Comparison of ENCODE assay signal across 33 cellular contexts in the genomic region with DNA sequence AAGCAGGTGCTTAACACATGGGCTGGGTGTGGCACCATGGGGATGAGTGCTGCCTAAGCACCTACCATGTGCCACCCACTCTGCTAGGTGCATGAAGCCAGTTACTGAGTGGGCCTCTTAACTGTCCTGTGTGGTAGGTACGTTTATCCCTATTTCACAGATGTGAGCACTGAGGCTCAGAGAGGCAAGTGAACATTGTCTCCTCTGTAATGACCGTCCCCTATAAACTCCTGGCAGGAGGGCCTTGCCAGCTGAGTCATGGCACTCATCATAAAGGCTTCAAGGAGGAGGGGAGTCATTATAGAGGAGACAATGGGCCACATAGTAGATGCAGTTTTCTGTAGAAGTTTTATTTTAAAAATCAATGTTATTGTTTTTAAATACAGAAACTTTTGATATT.
DNase-seq lines count a peak whose midpoint lies in the region; ATAC-seq, FAIRE-seq and TF ChIP-seq lines count a peak whose summit lies in the region.
"Had no signal": no experiment of that assay in that cellular context is flagged by ENCODE, and none has a peak within 500 bp of the region (broad histone marks: within the 10 kb centered on the region; RNA-seq: fewer than 3 reads in every experiment).

No MANE protein-coding gene starts in this region.

- H3K79me1 ChIP-seq in neuronal stem cell (ENCODE audit: low read depth, low read length), result no peaks in the 10 kb centered on the region

- no peak for TF ChIP-seq POLR2A in K562 (conservative IDR thresholded peaks at IDR 0.05)

- no peak for ATAC-seq in CD8-positive, alpha-beta T cell
- ATAC-seq in GM23338 (no peak), K562 (no peak)
- ATAC-seq in stimulated activated naive B cell treated with anti-CD40 and anti-IgM and Interleukin-4, amounts not matched to agents 10 μg/mL and 1 μg/mL and 100 μg/mL, for 72 hours (replicated peaks), result no peak
- ATAC-seq: activated T-helper 17 cell treated with anti-CD3 and anti-CD28 coated beads, Interleukin-2, amount 50 U/mL, for 72 hours; gastrocnemius medialis; left cardiac atrium; Right ventricle myocardium inferior had no signal

- peaks cover 9% of the 10 kb centered on the region for H3K4me1 ChIP-seq in CD8-positive, alpha-beta T cell (ENCODE audit: insufficient read depth, low read length)
- peaks cover 25% of the 10 kb centered on the region for H3K4me1 ChIP-seq in GM23338 (ENCODE audit: insufficient read depth)
- peaks cover 17 to 23% of the 10 kb centered on the region in 2 experiments for H3K4me1 ChIP-seq in K562 (replicated peaks in 1 of 2; ENCODE audit: control insufficient read depth in 2 of 2, insufficient read depth in 2 of 2, low read length in 2 of 2)
- peaks cover 15 to 26% of the 10 kb centered on the region in 2 donors for H3K4me1 ChIP-seq in neuronal stem cell (ENCODE audit: control insufficient read depth in 2 of 2, insufficient read depth in 1 of 2, low read depth in 1 of 2, low read length in 2 of 2)
- H3K4me1 ChIP-seq: breast epithelium, gastrocnemius medialis, vagina had no signal

- no peak overlapping the region for H2BK12ac ChIP-seq in neuronal stem cell (ENCODE audit: low read length)

- BruUV-seq in K562 (replicated peaks; lab: Mats Ljungman, UMichigan), result no TSS peak

- H3K4me2 ChIP-seq in GM23338, result peak overlapping the region; percentile 53
- H3K4me2 ChIP-seq in K562 (ENCODE audit: insufficient read depth, low read length), result no peak overlapping the region
- H3K4me2 ChIP-seq in neuronal stem cell (ENCODE audit: insufficient read depth, low read length, poor library complexity, severe bottlenecking), result no peak overlapping the region
- H3K4me2 ChIP-seq: BLaER1, hepatocyte, KMS-11, PC-9 had no signal

- no peaks in the 10 kb centered on the region; the same call in 1 of the 2 replicates for H3F3A ChIP-seq in GM23338 (replicated peaks; ENCODE audit: low read depth)

- no peak for TF ChIP-seq CTCF in CD8-positive, alpha-beta T cell (IDR thresholded peaks at IDR 0.05)
- no peak for TF ChIP-seq CTCF in GM23338 (conservative IDR thresholded peaks at IDR 0.05; ENCODE audit: low read depth in 2 of 2)
- no peak for TF ChIP-seq CTCF in K562 (IDR thresholded peaks at IDR 0.05 in 2 of 3, conservative IDR thresholded peaks at IDR 0.05 in 1 of 3; ENCODE audit: insufficient read depth in 2 of 3, low read depth in 1 of 3, low read length in 3 of 3)

- H3K23ac ChIP-seq in neuronal stem cell (ENCODE audit: low read depth, low read length, poor library complexity), result no peak overlapping the region

- H2BK5ac ChIP-seq in neuronal stem cell (ENCODE audit: low read length), result no peak overlapping the region

- H3K27ac ChIP-seq in CD8-positive, alpha-beta T cell (ENCODE audit: low read depth, low read length), result no peak overlapping the region
- H3K27ac ChIP-seq in GM23338 (ENCODE audit: low read depth) (no peak overlapping the region), K562 (ENCODE audit: extremely low read depth, low read depth, low read length) (no peak overlapping the region), neuronal stem cell (replicated peaks; ENCODE audit: low read length) (no peak overlapping the region)
- H3K27ac ChIP-seq: BLaER1, breast epithelium, gastrocnemius medialis, hepatocyte, KMS-11, parathyroid adenoma, PC-9, vagina, VCaP had no signal

- H3K36me3 ChIP-seq in CD8-positive, alpha-beta T cell (ENCODE audit: insufficient read depth, low read length), result no peaks in the 10 kb centered on the region
- H3K36me3 ChIP-seq in GM23338 (ENCODE audit: insufficient read depth) (no peaks in the 10 kb centered on the region), K562 (ENCODE audit: control insufficient read depth, insufficient read depth, low read length) (no peaks in the 10 kb centered on the region), neuronal stem cell (replicated peaks in 1 of 2; ENCODE audit: control insufficient read depth in 2 of 2, insufficient read depth in 2 of 2, low read length in 2 of 2) (no peaks in the 10 kb centered on the region)
- H3K36me3 ChIP-seq: BLaER1, breast epithelium, gastrocnemius medialis, vagina had no signal

- WGBS in K562 (ENCODE audit: insufficient coverage, low coverage, missing lambda C conversion rate), result 57% methylated on average over 2 of the region's 2 CpGs
- no CpG with 5 or more reads among the region's 2 CpGs for WGBS in neuronal stem cell (ENCODE audit: extremely low coverage in 2 of 2, insufficient read length in 2 of 2, insufficient replicate concordance in 1 of 2), 2 donors

- CTCF ChIA-PET in CD8-positive, alpha-beta T cell (lab: Charles Lee), result interaction anchor here (1.1 kb wide), 1 partner anchor 23 kb away, joined by 4 read pairs; no protein-coding TSS in a partner anchor
- CTCF ChIA-PET in K562 (lab: Yijun Ruan, JAX; ENCODE audit: low intra/inter-chr PET ratio), result no interaction called here

- no peaks in the 10 kb centered on the region for H3K9me2 ChIP-seq in GM23338 (ENCODE audit: insufficient read depth)

- H3K27ac Mint-ChIP-seq in CD8-positive, alpha-beta T cell, result peak overlapping the region; percentile 86
- H3K27ac Mint-ChIP-seq in GM23338, result no peak overlapping the region; the same call in 1 of the 2 replicates
- H3K27ac Mint-ChIP-seq in immature natural killer cell, result peak overlapping the region in 3 of 6 donors; percentile 48 to 91 (median 84)
- H3K27ac Mint-ChIP-seq in stimulated activated naive B cell treated with anti-CD40 and anti-IgM and Interleukin-4, amounts not matched to agents 10 μg/mL and 1 μg/mL and 100 μg/mL, for 72 hours, result no peak overlapping the region
- H3K27ac Mint-ChIP-seq: activated T-helper 17 cell treated with anti-CD3 and anti-CD28 coated beads, Interleukin-2, amount 50 U/mL, for 72 hours; stimulated activated naive CD8-positive, alpha-beta T cell treated with anti-CD3 and anti-CD28 coated beads, Interleukin-15, amount 100 ng/mL, for 72 hours had no signal

- H3K14ac ChIP-seq in neuronal stem cell (ENCODE audit: low read length), result no peak overlapping the region

- no peaks in the 10 kb centered on the region for H3K9me1 ChIP-seq in K562 (ENCODE audit: control insufficient read depth, insufficient read depth, low read length)

- H3K4ac ChIP-seq in neuronal stem cell (ENCODE audit: low read length), result no peak overlapping the region

- H2BK15ac ChIP-seq in neuronal stem cell (ENCODE audit: low read length), result no peak overlapping the region

- no peak overlapping the region for H2BK120ac ChIP-seq in neuronal stem cell (ENCODE audit: low read depth, low read length)

- H4K91ac ChIP-seq in neuronal stem cell (ENCODE audit: low read depth, low read length, poor library complexity), result no peak overlapping the region

- H3K9ac ChIP-seq in K562 (ENCODE audit: insufficient read depth in 1 of 2, low read depth in 2 of 2, low read length in 2 of 2) (no peak overlapping the region; a peak in 1 of 4 replicates), neuronal stem cell (ENCODE audit: low read depth, low read length, poor library complexity) (no peak overlapping the region)
- H3K9ac ChIP-seq: BLaER1, KMS-11, parathyroid adenoma had no signal

- in situ Hi-C loops in K562 (cut with MboI), result no loop called here

- H4K20me1 ChIP-seq in GM23338 (replicated peaks; ENCODE audit: insufficient read depth) (no peaks in the 10 kb centered on the region), K562 (replicated peaks; ENCODE audit: control insufficient read depth, insufficient read depth, low read length) (no peaks in the 10 kb centered on the region)
- H4K20me1 ChIP-seq: BLaER1 had no signal

- no peak overlapping the region for H3K4me3 Mint-ChIP-seq in CD8-positive, alpha-beta T cell
- H3K4me3 Mint-ChIP-seq in GM23338, result no peak overlapping the region
- H3K4me3 Mint-ChIP-seq in immature natural killer cell, result peak overlapping the region in 1 of 5 donors; percentile 26
- H3K4me3 Mint-ChIP-seq in stimulated activated naive B cell treated with anti-CD40 and anti-IgM and Interleukin-4, amounts not matched to agents 10 μg/mL and 1 μg/mL and 100 μg/mL, for 72 hours, result no peak overlapping the region
- H3K4me3 Mint-ChIP-seq: activated CD4-positive, alpha-beta T cell treated with anti-CD3 and anti-CD28 coated beads for 36 hours; activated T-helper 17 cell treated with anti-CD3 and anti-CD28 coated beads, Interleukin-2, amount 50 U/mL, for 72 hours; nephron progenitor cell; stimulated activated naive CD8-positive, alpha-beta T cell treated with anti-CD3 and anti-CD28 coated beads, Interleukin-15, amount 100 ng/mL, for 72 hours had no signal

- POLR2A ChIA-PET in CD8-positive, alpha-beta T cell (lab: Charles Lee), result no interaction called here
- POLR2A ChIA-PET in K562 (lab: Yijun Ruan, JAX), result interaction anchor here (0.8 to 0.9 kb wide), 2 partner anchors 8 to 11 kb away, joined by 3 read pairs; no protein-coding TSS in a partner anchor

- TF ChIP-seq RAD21 in K562 (CRISPR knock-in tag; conservative IDR thresholded peaks at IDR 0.05 in 1 of 2, IDR thresholded peaks at IDR 0.05 in 1 of 2), result no peak

- intact Hi-C loops in CD8-positive, alpha-beta T cell (cut with DNase I, micrococcal nuclease), result no loop called here
- intact Hi-C loops in K562 (cut with micrococcal nuclease), result no loop called here

- DNase-seq in CD8-positive, alpha-beta T cell, result no peak
- DNase-seq in GM23338 (ENCODE audit: low spot score) (no peak), K562 (ENCODE audit: extremely low read depth in 1 of 4, low spot score in 3 of 4) (no peak), neuronal stem cell (ENCODE audit: low spot score) (no peak), MV-4-11 (lab: John Stamatoyannopoulos, UW) (no peak), immature natural killer cell (no peak)
- DNase-seq in stimulated activated naive B cell treated with anti-CD40 and anti-IgM and Interleukin-4, amounts not matched to agents 10 μg/mL and 1 μg/mL and 100 μg/mL, for 72 hours, result no peak
- DNase-seq: activated CD4-positive, alpha-beta T cell treated with anti-CD3 and anti-CD28 coated beads for 36 hours; Caco-2; DMS53; gastrocnemius medialis; GF-D8; left cardiac atrium; NCI-H1436; NCI-H2081; NCI-H526 treated with DMSO at 0.1 percent for 48 hours; nephron progenitor cell; PC-9; retina; stimulated activated naive CD8-positive, alpha-beta T cell treated with anti-CD3 and anti-CD28 coated beads, Interleukin-15, amount 100 ng/mL, for 72 hours had no signal

- no peaks in the 10 kb centered on the region for H3K27me3 ChIP-seq in CD8-positive, alpha-beta T cell (ENCODE audit: insufficient read depth, low read length)
- H3K27me3 ChIP-seq in GM23338 (ENCODE audit: insufficient read depth) (no peaks in the 10 kb centered on the region), K562 (ENCODE audit: control insufficient read depth in 2 of 2, insufficient read depth in 2 of 2, low read length in 2 of 2) (peaks cover 0 to 9% of the 10 kb centered on the region in 2 experiments; a peak in 2 of 5 replicates), neuronal stem cell (ENCODE audit: control insufficient read depth in 3 of 3, insufficient read depth in 3 of 3, low read depth in 1 of 3, low read length in 3 of 3) (peaks cover 0 to 10% (median 3%) of the 10 kb centered on the region in 3 experiments)
- H3K27me3 ChIP-seq: BLaER1, breast epithelium, gastrocnemius medialis, hepatocyte, vagina had no signal

- no peaks in the 10 kb centered on the region for H3K27me3 Mint-ChIP-seq in CD8-positive, alpha-beta T cell (ENCODE audit: low read depth)
- H3K27me3 Mint-ChIP-seq in GM23338 (ENCODE audit: insufficient read depth, low read depth, poor library complexity) (peaks cover 9% of the 10 kb centered on the region), immature natural killer cell (ENCODE audit: low read depth in 3 of 3) (peaks cover 4 to 8% (median 7%) of the 10 kb centered on the region in 3 donors)
- H3K27me3 Mint-ChIP-seq in stimulated activated naive B cell treated with anti-CD40 and anti-IgM and Interleukin-4, amounts not matched to agents 10 μg/mL and 1 μg/mL and 100 μg/mL, for 72 hours, result peaks cover 14 to 18% of the 10 kb centered on the region in 2 donors

- no peaks in the 10 kb centered on the region for H3K9me3 Mint-ChIP-seq in CD8-positive, alpha-beta T cell
- H3K9me3 Mint-ChIP-seq in GM23338, result no peaks in the 10 kb centered on the region; the same call in 2 of the 3 replicates
- H3K9me3 Mint-ChIP-seq in immature natural killer cell, result no peaks in the 10 kb centered on the region
- H3K9me3 Mint-ChIP-seq in stimulated activated naive B cell treated with anti-CD40 and anti-IgM and Interleukin-4, amounts not matched to agents 10 μg/mL and 1 μg/mL and 100 μg/mL, for 72 hours, result no peaks in the 10 kb centered on the region
- H3K9me3 Mint-ChIP-seq: activated naive CD4-positive, alpha-beta T cell treated with anti-CD3 and anti-CD28 coated beads, Interleukin-2, amount 50 U/mL, for 72 hours; activated T-helper 17 cell treated with anti-CD3 and anti-CD28 coated beads, Interleukin-2, amount 50 U/mL, for 72 hours; nephron progenitor cell; stimulated activated naive CD8-positive, alpha-beta T cell treated with anti-CD3 and anti-CD28 coated beads, Interleukin-15, amount 100 ng/mL, for 72 hours had no signal

- H3K18ac ChIP-seq in neuronal stem cell (ENCODE audit: low read length), result no peak overlapping the region

- H3K79me2 ChIP-seq in GM23338 (replicated peaks; ENCODE audit: insufficient read depth), result no peaks in the 10 kb centered on the region
- H3K79me2 ChIP-seq in K562 (ENCODE audit: control insufficient read depth, insufficient read depth, low read length), result no peaks in the 10 kb centered on the region
- H3K79me2 ChIP-seq: hepatocyte had no signal

- no peak overlapping the region for H4K8ac ChIP-seq in neuronal stem cell (ENCODE audit: low read depth, low read length)

- no peak overlapping the region for H3K4me3 ChIP-seq in CD8-positive, alpha-beta T cell (ENCODE audit: low read depth, low read length)
- no peak overlapping the region for H3K4me3 ChIP-seq in GM23338
- H3K4me3 ChIP-seq in K562, result no peak overlapping the region
- H3K4me3 ChIP-seq in neuronal stem cell (ENCODE audit: low read length in 2 of 2), result no peak overlapping the region
- H3K4me3 ChIP-seq: BLaER1, breast epithelium, gastrocnemius medialis, hepatocyte, lung, PC-9, vagina had no signal

- peaks cover 16% of the 10 kb centered on the region for H3K4me1 Mint-ChIP-seq in CD8-positive, alpha-beta T cell (ENCODE audit: low read depth)
- H3K4me1 Mint-ChIP-seq in GM23338 (peaks cover 37% of the 10 kb centered on the region), immature natural killer cell (peaks cover 0 to 30% of the 10 kb centered on the region in 2 donors)
- peaks cover 6 to 14% of the 10 kb centered on the region in 2 donors for H3K4me1 Mint-ChIP-seq in stimulated activated naive B cell treated with anti-CD40 and anti-IgM and Interleukin-4, amounts not matched to agents 10 μg/mL and 1 μg/mL and 100 μg/mL, for 72 hours
- H3K4me1 Mint-ChIP-seq: activated T-helper 17 cell treated with anti-CD3 and anti-CD28 coated beads, Interleukin-2, amount 50 U/mL, for 72 hours had no signal

- no peak for TF ChIP-seq EP300 in K562 (IDR thresholded peaks at IDR 0.05; ENCODE audit: low read length)

- peak overlapping the region; percentile 3 for H2AK5ac ChIP-seq in neuronal stem cell (ENCODE audit: low read depth, low read length)

- FAIRE-seq in K562 (lab: Jason Lieb, UNC), result no peak
- FAIRE-seq: endothelial cell of umbilical vein, small intestine had no signal

- no peaks in the 10 kb centered on the region for H3K9me3 ChIP-seq in CD8-positive, alpha-beta T cell (ENCODE audit: low read length)
- H3K9me3 ChIP-seq in K562 (replicated peaks; ENCODE audit: control insufficient read depth, insufficient read depth, low read depth, low read length), result no peaks in the 10 kb centered on the region
- H3K9me3 ChIP-seq in neuronal stem cell (replicated peaks in 1 of 2; ENCODE audit: control insufficient read depth in 2 of 2, insufficient read depth in 1 of 2, low read depth in 1 of 2, low read length in 2 of 2), result no peaks in the 10 kb centered on the region
- H3K9me3 ChIP-seq: BLaER1, breast epithelium, Caco-2, gastrocnemius medialis, vagina had no signal

- H2AFZ ChIP-seq in GM23338, result no peak overlapping the region
- H2AFZ ChIP-seq in K562 (ENCODE audit: low read depth, low read length), result no peak overlapping the region
- H2AFZ ChIP-seq in neuronal stem cell (ENCODE audit: low read length), result no peak overlapping the region
- H2AFZ ChIP-seq: hepatocyte, parathyroid adenoma, PC-9 had no signal

- H3K36me3 Mint-ChIP-seq in CD8-positive, alpha-beta T cell, result no peaks in the 10 kb centered on the region
- H3K36me3 Mint-ChIP-seq in GM23338 (ENCODE audit: low read depth) (no peaks in the 10 kb centered on the region; the same call in 2 of the 3 replicates), immature natural killer cell (no peaks in the 10 kb centered on the region)
- H3K36me3 Mint-ChIP-seq in stimulated activated naive B cell treated with anti-CD40 and anti-IgM and Interleukin-4, amounts not matched to agents 10 μg/mL and 1 μg/mL and 100 μg/mL, for 72 hours, result no peaks in the 10 kb centered on the region
- H3K36me3 Mint-ChIP-seq: activated naive CD4-positive, alpha-beta T cell treated with anti-CD3 and anti-CD28 coated beads, Interleukin-2, amount 50 U/mL, for 72 hours had no signal
